1 cellular context compared by ENCODE assay signal in the genomic region with DNA sequence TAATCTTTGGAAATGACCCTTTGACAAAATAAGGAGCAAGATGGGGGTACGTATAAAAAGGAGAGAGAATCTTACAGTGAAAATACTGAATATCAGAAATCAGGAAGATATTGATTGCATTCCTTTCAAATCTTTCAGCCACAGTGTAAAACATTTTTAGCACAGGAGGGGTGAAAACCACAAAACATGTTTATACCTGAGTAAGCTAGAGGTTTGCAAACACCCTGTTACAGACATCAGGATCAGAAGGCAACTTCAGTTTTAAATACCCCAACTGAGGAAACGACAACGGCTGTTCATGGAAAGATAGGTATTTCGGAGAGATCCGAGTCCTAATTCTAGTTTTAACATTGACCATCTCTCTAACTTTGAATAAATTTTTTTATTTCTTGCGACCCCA.
TF ChIP-seq lines count a peak whose summit lies in the region.

No MANE protein-coding gene starts in this region.

TF ChIP-seq in GM23338, 12 proteins besides CTCF, POLR2A, EP300 and RAD21 (continued from another document):
- TF ChIP-seq, protein P1, sequence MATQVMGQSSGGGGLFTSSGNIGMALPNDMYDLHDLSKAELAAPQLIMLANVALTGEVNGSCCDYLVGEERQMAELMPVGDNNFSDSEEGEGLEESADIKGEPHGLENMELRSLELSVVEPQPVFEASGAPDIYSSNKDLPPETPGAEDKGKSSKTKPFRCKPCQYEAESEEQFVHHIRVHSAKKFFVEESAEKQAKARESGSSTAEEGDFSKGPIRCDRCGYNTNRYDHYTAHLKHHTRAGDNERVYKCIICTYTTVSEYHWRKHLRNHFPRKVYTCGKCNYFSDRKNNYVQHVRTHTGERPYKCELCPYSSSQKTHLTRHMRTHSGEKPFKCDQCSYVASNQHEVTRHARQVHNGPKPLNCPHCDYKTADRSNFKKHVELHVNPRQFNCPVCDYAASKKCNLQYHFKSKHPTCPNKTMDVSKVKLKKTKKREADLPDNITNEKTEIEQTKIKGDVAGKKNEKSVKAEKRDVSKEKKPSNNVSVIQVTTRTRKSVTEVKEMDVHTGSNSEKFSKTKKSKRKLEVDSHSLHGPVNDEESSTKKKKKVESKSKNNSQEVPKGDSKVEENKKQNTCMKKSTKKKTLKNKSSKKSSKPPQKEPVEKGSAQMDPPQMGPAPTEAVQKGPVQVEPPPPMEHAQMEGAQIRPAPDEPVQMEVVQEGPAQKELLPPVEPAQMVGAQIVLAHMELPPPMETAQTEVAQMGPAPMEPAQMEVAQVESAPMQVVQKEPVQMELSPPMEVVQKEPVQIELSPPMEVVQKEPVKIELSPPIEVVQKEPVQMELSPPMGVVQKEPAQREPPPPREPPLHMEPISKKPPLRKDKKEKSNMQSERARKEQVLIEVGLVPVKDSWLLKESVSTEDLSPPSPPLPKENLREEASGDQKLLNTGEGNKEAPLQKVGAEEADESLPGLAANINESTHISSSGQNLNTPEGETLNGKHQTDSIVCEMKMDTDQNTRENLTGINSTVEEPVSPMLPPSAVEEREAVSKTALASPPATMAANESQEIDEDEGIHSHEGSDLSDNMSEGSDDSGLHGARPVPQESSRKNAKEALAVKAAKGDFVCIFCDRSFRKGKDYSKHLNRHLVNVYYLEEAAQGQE (IDR thresholded peaks at IDR 0.05; ENCODE audit: unreplicated experiment), result no peak
- TF ChIP-seq ZNF114 (CRISPR knock-in tag; IDR thresholded peaks at IDR 0.05) (no peak), ZNF331 (CRISPR knock-in tag; IDR thresholded peaks at IDR 0.05; ENCODE audit: low read depth) (no peak), STAT1 (IDR thresholded peaks at IDR 0.05; ENCODE audit: unreplicated experiment) (no peak), EZH2 (IDR thresholded peaks at IDR 0.05; ENCODE audit: low read depth, unreplicated experiment) (no peak), CREB1 (CRISPR knock-in tag; IDR thresholded peaks at IDR 0.05; ENCODE audit: low read depth) (no peak), JUNB (IDR thresholded peaks at IDR 0.05; ENCODE audit: unreplicated experiment) (no peak), NANOG (IDR thresholded peaks at IDR 0.05; ENCODE audit: borderline replicate concordance) (no peak), EZH2phosphoT487 (IDR thresholded peaks at IDR 0.05; ENCODE audit: unreplicated experiment) (no peak)
- TF ChIP-seq, protein P2, sequence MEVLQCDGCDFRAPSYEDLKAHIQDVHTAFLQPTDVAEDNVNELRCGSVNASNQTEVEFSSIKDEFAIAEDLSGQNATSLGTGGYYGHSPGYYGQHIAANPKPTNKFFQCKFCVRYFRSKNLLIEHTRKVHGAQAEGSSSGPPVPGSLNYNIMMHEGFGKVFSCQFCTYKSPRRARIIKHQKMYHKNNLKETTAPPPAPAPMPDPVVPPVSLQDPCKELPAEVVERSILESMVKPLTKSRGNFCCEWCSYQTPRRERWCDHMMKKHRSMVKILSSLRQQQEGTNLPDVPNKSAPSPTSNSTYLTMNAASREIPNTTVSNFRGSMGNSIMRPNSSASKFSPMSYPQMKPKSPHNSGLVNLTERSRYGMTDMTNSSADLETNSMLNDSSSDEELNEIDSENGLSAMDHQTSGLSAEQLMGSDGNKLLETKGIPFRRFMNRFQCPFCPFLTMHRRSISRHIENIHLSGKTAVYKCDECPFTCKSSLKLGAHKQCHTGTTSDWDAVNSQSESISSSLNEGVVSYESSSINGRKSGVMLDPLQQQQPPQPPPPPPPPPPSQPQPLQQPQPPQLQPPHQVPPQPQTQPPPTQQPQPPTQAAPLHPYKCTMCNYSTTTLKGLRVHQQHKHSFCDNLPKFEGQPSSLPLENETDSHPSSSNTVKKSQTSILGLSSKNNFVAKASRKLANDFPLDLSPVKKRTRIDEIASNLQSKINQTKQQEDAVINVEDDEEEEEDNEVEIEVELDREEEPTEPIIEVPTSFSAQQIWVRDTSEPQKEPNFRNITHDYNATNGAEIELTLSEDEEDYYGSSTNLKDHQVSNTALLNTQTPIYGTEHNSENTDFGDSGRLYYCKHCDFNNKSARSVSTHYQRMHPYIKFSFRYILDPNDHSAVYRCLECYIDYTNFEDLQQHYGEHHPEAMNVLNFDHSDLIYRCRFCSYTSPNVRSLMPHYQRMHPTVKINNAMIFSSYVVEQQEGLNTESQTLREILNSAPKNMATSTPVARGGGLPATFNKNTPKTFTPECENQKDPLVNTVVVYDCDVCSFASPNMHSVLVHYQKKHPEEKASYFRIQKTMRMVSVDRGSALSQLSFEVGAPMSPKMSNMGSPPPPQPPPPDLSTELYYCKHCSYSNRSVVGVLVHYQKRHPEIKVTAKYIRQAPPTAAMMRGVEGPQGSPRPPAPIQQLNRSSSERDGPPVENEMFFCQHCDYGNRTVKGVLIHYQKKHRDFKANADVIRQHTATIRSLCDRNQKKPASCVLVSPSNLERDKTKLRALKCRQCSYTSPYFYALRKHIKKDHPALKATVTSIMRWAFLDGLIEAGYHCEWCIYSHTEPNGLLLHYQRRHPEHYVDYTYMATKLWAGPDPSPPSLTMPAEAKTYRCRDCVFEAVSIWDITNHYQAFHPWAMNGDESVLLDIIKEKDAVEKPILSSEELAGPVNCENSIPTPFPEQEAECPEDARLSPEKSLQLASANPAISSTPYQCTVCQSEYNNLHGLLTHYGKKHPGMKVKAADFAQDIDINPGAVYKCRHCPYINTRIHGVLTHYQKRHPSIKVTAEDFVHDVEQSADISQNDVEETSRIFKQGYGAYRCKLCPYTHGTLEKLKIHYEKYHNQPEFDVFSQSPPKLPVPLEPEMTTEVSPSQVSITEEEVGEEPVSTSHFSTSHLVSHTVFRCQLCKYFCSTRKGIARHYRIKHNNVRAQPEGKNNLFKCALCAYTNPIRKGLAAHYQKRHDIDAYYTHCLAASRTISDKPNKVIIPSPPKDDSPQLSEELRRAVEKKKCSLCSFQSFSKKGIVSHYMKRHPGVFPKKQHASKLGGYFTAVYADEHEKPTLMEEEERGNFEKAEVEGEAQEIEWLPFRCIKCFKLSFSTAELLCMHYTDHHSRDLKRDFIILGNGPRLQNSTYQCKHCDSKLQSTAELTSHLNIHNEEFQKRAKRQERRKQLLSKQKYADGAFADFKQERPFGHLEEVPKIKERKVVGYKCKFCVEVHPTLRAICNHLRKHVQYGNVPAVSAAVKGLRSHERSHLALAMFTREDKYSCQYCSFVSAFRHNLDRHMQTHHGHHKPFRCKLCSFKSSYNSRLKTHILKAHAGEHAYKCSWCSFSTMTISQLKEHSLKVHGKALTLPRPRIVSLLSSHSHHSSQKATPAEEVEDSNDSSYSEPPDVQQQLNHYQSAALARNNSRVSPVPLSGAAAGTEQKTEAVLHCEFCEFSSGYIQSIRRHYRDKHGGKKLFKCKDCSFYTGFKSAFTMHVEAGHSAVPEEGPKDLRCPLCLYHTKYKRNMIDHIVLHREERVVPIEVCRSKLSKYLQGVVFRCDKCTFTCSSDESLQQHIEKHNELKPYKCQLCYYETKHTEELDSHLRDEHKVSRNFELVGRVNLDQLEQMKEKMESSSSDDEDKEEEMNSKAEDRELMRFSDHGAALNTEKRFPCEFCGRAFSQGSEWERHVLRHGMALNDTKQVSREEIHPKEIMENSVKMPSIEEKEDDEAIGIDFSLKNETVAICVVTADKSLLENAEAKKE (CRISPR knock-in tag; IDR thresholded peaks at IDR 0.05), result no peak
